ENCODE assay signal across 1 cellular context in genomic region chr1:204125759-204126351, GRCh38.
A peak's percentile ranks its signal among the peaks of the same experiment; 100 is the strongest.
TF ChIP-seq lines count a peak whose summit lies in the region.

No MANE protein-coding gene starts in this region.

TF ChIP-seq in HepG2, 621 proteins besides CTCF, POLR2A, EP300 and RAD21:
- no peak for TF ChIP-seq ZNF296 (CRISPR knock-in tag; conservative IDR thresholded peaks at IDR 0.05)
- TF ChIP-seq CREBL2 (CRISPR knock-in tag; IDR thresholded peaks at IDR 0.05; ENCODE audit: borderline replicate concordance), result no peak
- TF ChIP-seq ATRX (CRISPR knock-in tag; IDR thresholded peaks at IDR 0.05; ENCODE audit: borderline replicate concordance), result no peak
- no peak for TF ChIP-seq ZNF878 (CRISPR knock-in tag; IDR thresholded peaks at IDR 0.05)
- TF ChIP-seq AGO2 (optimal IDR thresholded peaks at IDR 0.05; ENCODE audit: low read depth, low read length), result peak; percentile 74
- peak; percentile 48 for TF ChIP-seq RBM22 (optimal IDR thresholded peaks at IDR 0.05; ENCODE audit: low read length)
